ENCODE assay signal across 21 cellular contexts in genomic region chr12:91663331-91663998, GRCh38.
DNase-seq lines count a peak whose midpoint lies in the region; ATAC-seq and TF ChIP-seq lines count a peak whose summit lies in the region.
"Had no signal": no experiment of that assay in that cellular context is flagged by ENCODE, and none has a peak within 500 bp of the region (broad histone marks: within the 10 kb centered on the region; RNA-seq: fewer than 3 reads in every experiment).

No MANE protein-coding gene starts in this region.

- TF ChIP-seq CTCF in endodermal cell (conservative IDR thresholded peaks at IDR 0.05), result no peak

- peak; percentile 4 for DNase-seq in NCI-H510A treated with DMSO at 0.1 percent for 48 hours (lab: John Stamatoyannopoulos, UW)
- DNase-seq in NCI-H510A (lab: John Stamatoyannopoulos, UW), result no peak
- DNase-seq in NCI-H526 (lab: John Stamatoyannopoulos, UW), result peak; percentile 35 to 51
- no peak for DNase-seq in endodermal cell
- DNase-seq in Ammon's horn (ENCODE audit: low spot score), result no peak
- DNase-seq: ACHN; activated CD4-positive, alpha-beta T cell treated with anti-CD3 and anti-CD28 coated beads, Interleukin-2, amount 10 ng/mL, durations not matched to agents 7 days and 5 days; activated T-cell treated with anti-CD3 and anti-CD28 coated beads, Interleukin-2, amount 50 U/mL, for 24 hours; body of pancreas; CD8-positive, alpha-beta memory T cell; GDM1; Karpas-422; mammary epithelial cell; natural killer cell; NCI-H2171 treated with DMSO at 0.1 percent for 48 hours; stomach; uterus had no signal

- no peaks in the 10 kb centered on the region for H3K4me1 Mint-ChIP-seq in endodermal cell
- H3K4me1 Mint-ChIP-seq: natural killer cell had no signal

- H3K27ac Mint-ChIP-seq in endodermal cell, result no peak overlapping the region
- H3K27ac Mint-ChIP-seq: activated CD4-positive, alpha-beta T cell treated with anti-CD3 and anti-CD28 coated beads, Interleukin-2, amount 10 ng/mL, durations not matched to agents 7 days and 5 days; activated naive CD4-positive, alpha-beta T cell treated with anti-CD3 and anti-CD28 coated beads, Interleukin-2, amount 50 U/mL, for 24 hours; activated T-cell treated with anti-CD3 and anti-CD28 coated beads, Interleukin-2, amount 50 U/mL, for 24 hours; CD8-positive, alpha-beta memory T cell; natural killer cell had no signal

- no peaks in the 10 kb centered on the region for H3K36me3 Mint-ChIP-seq in endodermal cell (ENCODE audit: low read depth)
- H3K36me3 Mint-ChIP-seq: activated naive CD4-positive, alpha-beta T cell treated with anti-CD3 and anti-CD28 coated beads, Interleukin-2, amount 50 U/mL, for 24 hours; natural killer cell had no signal

- ATAC-seq in GM19463 (IDR thresholded peaks at IDR 0.05; ENCODE audit: unreplicated experiment) (no peak), GM18861 (IDR thresholded peaks at IDR 0.05; ENCODE audit: unreplicated experiment) (no peak), HG02642 (IDR thresholded peaks at IDR 0.05; ENCODE audit: poor library complexity, unreplicated experiment) (no peak)
- ATAC-seq: body of pancreas, natural killer cell had no signal

- H3K36me3 ChIP-seq in endodermal cell (ENCODE audit: control insufficient read depth, insufficient read depth, low read length), result no peaks in the 10 kb centered on the region
- H3K36me3 ChIP-seq: stomach, uterus had no signal

- no peaks in the 10 kb centered on the region for H3K9me3 ChIP-seq in endodermal cell (ENCODE audit: control insufficient read depth, low read length)
- H3K9me3 ChIP-seq: body of pancreas, stomach, uterus had no signal

- no peaks in the 10 kb centered on the region for H3K27me3 ChIP-seq in endodermal cell (ENCODE audit: control insufficient read depth, insufficient read depth, low read length, poor library complexity, severe bottlenecking)
- H3K27me3 ChIP-seq: body of pancreas, stomach, uterus had no signal

- WGBS in endodermal cell (ENCODE audit: insufficient coverage in 1 of 2, insufficient read length in 1 of 2), 2 experiments, result 80 to 87% methylated on average over 3 to 6 of the region's 7 CpGs

- no peak overlapping the region for H3K4me3 ChIP-seq in endodermal cell (ENCODE audit: low read length)
- H3K4me3 ChIP-seq: body of pancreas, stomach, uterus had no signal

- no peak overlapping the region for H3K9ac ChIP-seq in endodermal cell (ENCODE audit: extremely low read depth, low read length, poor library complexity, severe bottlenecking)

- no peak overlapping the region for H3K4me3 Mint-ChIP-seq in endodermal cell
- H3K4me3 Mint-ChIP-seq: activated CD4-positive, alpha-beta T cell treated with anti-CD3 and anti-CD28 coated beads, Interleukin-2, amount 10 ng/mL, durations not matched to agents 7 days and 5 days; activated naive CD4-positive, alpha-beta T cell treated with anti-CD3 and anti-CD28 coated beads, Interleukin-2, amount 50 U/mL, for 24 hours; activated T-cell treated with anti-CD3 and anti-CD28 coated beads, Interleukin-2, amount 50 U/mL, for 24 hours; CD8-positive, alpha-beta memory T cell; natural killer cell had no signal

- H3K27me3 Mint-ChIP-seq in endodermal cell (ENCODE audit: insufficient read depth), result no peaks in the 10 kb centered on the region
- H3K27me3 Mint-ChIP-seq: activated CD4-positive, alpha-beta T cell treated with anti-CD3 and anti-CD28 coated beads, Interleukin-2, amount 10 ng/mL, durations not matched to agents 7 days and 5 days; activated naive CD4-positive, alpha-beta T cell treated with anti-CD3 and anti-CD28 coated beads, Interleukin-2, amount 50 U/mL, for 24 hours; activated T-cell treated with anti-CD3 and anti-CD28 coated beads, Interleukin-2, amount 50 U/mL, for 24 hours; CD8-positive, alpha-beta memory T cell had no signal

- no peaks in the 10 kb centered on the region for H3K4me1 ChIP-seq in endodermal cell (ENCODE audit: control insufficient read depth, insufficient read depth, low read length)
- H3K4me1 ChIP-seq: body of pancreas, uterus had no signal

- peak overlapping the region; percentile 19 for H3K27ac ChIP-seq in endodermal cell (ENCODE audit: low read depth, low read length)
- H3K27ac ChIP-seq: body of pancreas, stomach had no signal

- no peaks in the 10 kb centered on the region for H3K9me3 Mint-ChIP-seq in endodermal cell
- H3K9me3 Mint-ChIP-seq: activated naive CD4-positive, alpha-beta T cell treated with anti-CD3 and anti-CD28 coated beads, Interleukin-2, amount 50 U/mL, for 24 hours; CD8-positive, alpha-beta memory T cell; natural killer cell had no signal

Comparison
In these comparisons a context has a peak if more than half of its experiments do, and no peak if none do; other contexts are left out.
1. DNase-seq: peak in NCI-H510A treated with DMSO at 0.1 percent for 48 hours (single experiment) and NCI-H526 (2 of 2); none in NCI-H510A (single experiment), endodermal cell (single experiment) and Ammon's horn (single experiment).